ENCODE assay signal across 27 cellular contexts in the genomic region with DNA sequence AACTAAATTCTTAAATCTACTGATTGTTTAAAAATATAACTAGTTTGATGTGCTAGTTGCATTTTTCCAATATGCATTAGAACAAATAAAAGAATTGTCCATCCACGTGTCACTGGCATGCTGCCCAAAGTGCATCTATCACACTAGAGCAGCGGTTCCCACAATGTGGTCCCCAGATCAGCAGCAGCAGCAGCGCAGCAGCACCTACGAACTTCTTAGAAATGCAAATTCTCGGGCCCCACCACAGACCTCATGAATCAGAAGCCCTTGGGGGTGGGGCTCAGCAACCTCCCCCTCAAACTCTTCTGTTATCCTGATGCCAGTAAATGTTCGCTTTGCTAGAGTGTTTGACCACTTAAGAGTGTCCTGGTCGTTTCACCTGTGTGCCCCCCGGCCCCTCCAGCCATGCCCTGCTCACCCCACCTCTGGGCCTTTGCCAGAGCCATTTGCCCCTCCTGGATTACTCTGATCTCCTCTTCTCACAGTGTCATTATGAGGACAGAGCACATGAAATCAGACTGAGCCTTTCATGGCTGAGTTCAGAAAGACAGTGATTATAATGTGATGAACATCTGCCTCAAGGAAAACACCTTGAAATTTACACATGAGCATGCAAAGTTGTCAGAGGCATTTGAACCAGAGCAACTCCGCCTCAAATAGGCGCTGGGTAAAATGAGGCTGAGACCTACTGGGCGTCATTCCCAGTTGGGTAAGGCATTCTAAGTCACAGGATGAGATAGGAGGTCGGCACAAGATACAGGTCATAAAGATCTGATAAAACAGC. TPM values are rescaled to one million over a fixed set of nuclear protein-coding genes. Genes with fewer than 3 reads are reported as not detected.
DNase-seq lines count a peak whose midpoint lies in the region; ATAC-seq, FAIRE-seq and TF ChIP-seq lines count a peak whose summit lies in the region.
"Had no signal": no experiment of that assay in that cellular context is flagged by ENCODE, and none has a peak within 500 bp of the region (broad histone marks: within the 10 kb centered on the region; RNA-seq: fewer than 3 reads in every experiment).

No MANE protein-coding gene starts in this region.

- H3K4me3 ChIP-seq in NT2/D1 (ENCODE audit: insufficient read length, low read depth) (no peak overlapping the region), K562 (no peak overlapping the region)
- H3K4me3 ChIP-seq: A549, adrenal gland, breast epithelium, coronary artery, prostate gland, skin epidermis had no signal

- WGBS in K562 (ENCODE audit: insufficient coverage, low coverage, missing lambda C conversion rate) = 19% methylated on average over 12 of the region's 12 CpGs

- CTCF ChIA-PET in activated CD4-positive, alpha-beta memory T cell treated with anti-CD3 and anti-CD28 coated beads for 36 hours (lab: Charles Lee) = interaction anchor here (1.7 kb wide), 1 partner anchor 9 kb away, joined by 3 read pairs; no protein-coding TSS in a partner anchor
- CTCF ChIA-PET in activated CD4-positive, alpha-beta memory T cell treated with anti-CD3 and anti-CD28 coated beads, Interleukin-2, amount 10 ng/mL, durations not matched to agents 7 days and 5 days (lab: Charles Lee) = interaction anchor here (1.3 kb wide), 1 partner anchor 10 kb away, joined by 3 read pairs; no protein-coding TSS in a partner anchor
- CTCF ChIA-PET in K562 (lab: Yijun Ruan, JAX; ENCODE audit: low intra/inter-chr PET ratio) = no interaction called here
- CTCF ChIA-PET in T-cell (lab: Charles Lee) = no interaction called here

- no peak overlapping the region for H3K27ac Mint-ChIP-seq in activated CD4-positive, alpha-beta memory T cell treated with anti-CD3 and anti-CD28 coated beads for 36 hours
- H3K27ac Mint-ChIP-seq in activated CD4-positive, alpha-beta memory T cell treated with anti-CD3 and anti-CD28 coated beads, Interleukin-2, amount 10 ng/mL, durations not matched to agents 7 days and 5 days = no peak overlapping the region
- H3K27ac Mint-ChIP-seq in T-cell = no peak overlapping the region

- no peaks in the 10 kb centered on the region for H4K20me1 ChIP-seq in K562 (replicated peaks; ENCODE audit: control insufficient read depth, insufficient read depth, low read length)

- in situ Hi-C loops in K562 (cut with MboI) = no loop called here

- H3K27me3 ChIP-seq in NT2/D1 (ENCODE audit: insufficient read depth, insufficient read length) = no peaks in the 10 kb centered on the region
- peaks cover 2 to 9% of the 10 kb centered on the region in 2 experiments; a peak in 2 of 5 replicates for H3K27me3 ChIP-seq in K562 (ENCODE audit: control insufficient read depth in 2 of 2, insufficient read depth in 2 of 2, low read length in 2 of 2)
- H3K27me3 ChIP-seq: BE2C, breast epithelium had no signal

- H3K4me1 ChIP-seq in NT2/D1 (ENCODE audit: insufficient read depth, insufficient read length) (no peaks in the 10 kb centered on the region), K562 (replicated peaks in 1 of 2; ENCODE audit: control insufficient read depth in 2 of 2, insufficient read depth in 2 of 2, low read length in 2 of 2) (peaks cover 4 to 9% of the 10 kb centered on the region in 2 experiments; a peak in 4 of 5 replicates)
- H3K4me1 ChIP-seq: A549, adrenal gland, breast epithelium, prostate gland had no signal

- POLR2A ChIA-PET in activated CD4-positive, alpha-beta memory T cell treated with anti-CD3 and anti-CD28 coated beads for 36 hours (lab: Charles Lee) = no interaction called here
- POLR2A ChIA-PET in activated CD4-positive, alpha-beta memory T cell treated with anti-CD3 and anti-CD28 coated beads, Interleukin-2, amount 10 ng/mL, durations not matched to agents 7 days and 5 days (lab: Charles Lee) = no interaction called here
- POLR2A ChIA-PET in K562 (lab: Yijun Ruan, JAX) (no interaction called here), T-cell (lab: Charles Lee) (no interaction called here)

- no peak for TF ChIP-seq EP300 in K562 (IDR thresholded peaks at IDR 0.05; ENCODE audit: low read length)

- peak overlapping the region; percentile 53; the same call in 1 of the 3 replicates for H3K27ac ChIP-seq in K562 (ENCODE audit: extremely low read depth, low read depth, low read length)
- H3K27ac ChIP-seq: A549, adrenal gland, breast epithelium, coronary artery, prostate gland, skin epidermis had no signal

- no peaks in the 10 kb centered on the region for H3K36me3 Mint-ChIP-seq in activated CD4-positive, alpha-beta memory T cell treated with anti-CD3 and anti-CD28 coated beads for 36 hours
- H3K36me3 Mint-ChIP-seq in activated CD4-positive, alpha-beta memory T cell treated with anti-CD3 and anti-CD28 coated beads, Interleukin-2, amount 10 ng/mL, durations not matched to agents 7 days and 5 days (ENCODE audit: low read depth) = no peaks in the 10 kb centered on the region
- H3K36me3 Mint-ChIP-seq in T-cell = no peaks in the 10 kb centered on the region

- no peaks in the 10 kb centered on the region for H3K9me3 ChIP-seq in NT2/D1 (ENCODE audit: insufficient read depth, low read length)
- no peaks in the 10 kb centered on the region for H3K9me3 ChIP-seq in K562 (replicated peaks; ENCODE audit: control insufficient read depth, insufficient read depth, low read depth, low read length)
- H3K9me3 ChIP-seq: A549, BE2C, breast epithelium, prostate gland had no signal

- H3K4me1 Mint-ChIP-seq in activated CD4-positive, alpha-beta memory T cell treated with anti-CD3 and anti-CD28 coated beads for 36 hours (ENCODE audit: low read depth) = peaks cover 4% of the 10 kb centered on the region
- H3K4me1 Mint-ChIP-seq in activated CD4-positive, alpha-beta memory T cell treated with anti-CD3 and anti-CD28 coated beads, Interleukin-2, amount 10 ng/mL, durations not matched to agents 7 days and 5 days = peaks cover 7% of the 10 kb centered on the region
- peaks cover under 1 to 3% (median under 1%) of the 10 kb centered on the region in 3 donors for H3K4me1 Mint-ChIP-seq in T-cell
- H3K4me1 Mint-ChIP-seq: neural crest cell had no signal

- H3K79me2 ChIP-seq in K562 (ENCODE audit: control insufficient read depth, insufficient read depth, low read length) = no peaks in the 10 kb centered on the region

- ATAC-seq in K562 (peak; percentile 62), HG02763 (IDR thresholded peaks at IDR 0.05; ENCODE audit: unreplicated experiment) (no peak), T-cell (replicated peaks in 1 of 4) (no peak)
- peak; percentile 80 for ATAC-seq in stimulated activated naive CD8-positive, alpha-beta T cell treated with anti-CD3 and anti-CD28 coated beads, Interleukin-15, Interleukin-2, amounts not matched to agents 100 U/mL and 50 U/mL, for 24 hours
- ATAC-seq: A549 had no signal

- intact Hi-C loops in activated CD4-positive, alpha-beta memory T cell treated with anti-CD3 and anti-CD28 coated beads for 36 hours (cut with micrococcal nuclease) = no loop called here
- intact Hi-C loops in K562 (cut with micrococcal nuclease) = no loop called here

- peak overlapping the region; percentile 72 for H2AFZ ChIP-seq in K562 (ENCODE audit: low read depth, low read length)

- no peak for FAIRE-seq in K562 (lab: Jason Lieb, UNC)
- FAIRE-seq: A549, endometrium, GM18507, TTC549 had no signal

- no peaks in the 10 kb centered on the region for H3K9me1 ChIP-seq in K562 (ENCODE audit: control insufficient read depth, insufficient read depth, low read length)

- H3K9ac ChIP-seq in NT2/D1 (ENCODE audit: insufficient read length, low read depth) = no peak overlapping the region
- no peak overlapping the region for H3K9ac ChIP-seq in K562 (ENCODE audit: insufficient read depth in 1 of 2, low read depth in 2 of 2, low read length in 2 of 2)

- no peak overlapping the region; the same call in 1 of the 2 replicates for H3K4me2 ChIP-seq in K562 (ENCODE audit: insufficient read depth, low read length)
- H3K4me2 ChIP-seq: A549 had no signal

- H3K36me3 ChIP-seq in NT2/D1 (ENCODE audit: insufficient read depth, insufficient read length, low read length) = no peaks in the 10 kb centered on the region
- H3K36me3 ChIP-seq in K562 (ENCODE audit: control insufficient read depth, insufficient read depth, low read length) = no peaks in the 10 kb centered on the region
- H3K36me3 ChIP-seq: adrenal gland, BE2C, breast epithelium, prostate gland had no signal

- no peak overlapping the region for H3K4me3 Mint-ChIP-seq in activated CD4-positive, alpha-beta memory T cell treated with anti-CD3 and anti-CD28 coated beads for 36 hours
- H3K4me3 Mint-ChIP-seq in activated CD4-positive, alpha-beta memory T cell treated with anti-CD3 and anti-CD28 coated beads, Interleukin-2, amount 10 ng/mL, durations not matched to agents 7 days and 5 days = no peak overlapping the region
- no peak overlapping the region for H3K4me3 Mint-ChIP-seq in T-cell
- H3K4me3 Mint-ChIP-seq: neural crest cell had no signal

- TF ChIP-seq POLR2A in K562 (conservative IDR thresholded peaks at IDR 0.05) = no peak

- no peak for TF ChIP-seq CTCF in K562 (IDR thresholded peaks at IDR 0.05 in 2 of 3, conservative IDR thresholded peaks at IDR 0.05 in 1 of 3; ENCODE audit: insufficient read depth in 2 of 3, low read depth in 1 of 3, low read length in 3 of 3)

- DNase-seq in activated CD4-positive, alpha-beta memory T cell treated with anti-CD3 and anti-CD28 coated beads for 36 hours = peak; percentile 17
- no peak for DNase-seq in activated CD4-positive, alpha-beta memory T cell treated with anti-CD3 and anti-CD28 coated beads, Interleukin-2, amount 10 ng/mL, durations not matched to agents 7 days and 5 days
- DNase-seq in NT2/D1 (ENCODE audit: low read depth, low spot score) (peak; percentile 25), K562 (ENCODE audit: extremely low read depth in 1 of 4, low spot score in 3 of 4) (peak in 2 of 4 experiments; percentile 29 to 44), DMS53 (lab: John Stamatoyannopoulos, UW) (no peak), T-cell (no peak)
- peak; percentile 45 for DNase-seq in stimulated activated naive CD8-positive, alpha-beta T cell treated with anti-CD3 and anti-CD28 coated beads, Interleukin-15, Interleukin-2, amounts not matched to agents 100 U/mL and 50 U/mL, for 24 hours
- DNase-seq: BE2C; NCI-H1436; NCI-H2171; NCI-H526 treated with DMSO at 0.1 percent for 48 hours; SHP77; stimulated activated CD4-positive, alpha-beta T cell treated with anti-CD3 and anti-CD28 coated beads, Interleukin-2, amount 100 ng/mL, for 48 hours had no signal

- BruUV-seq in K562 (replicated peaks; lab: Mats Ljungman, UMichigan) = no TSS peak

- TF ChIP-seq RAD21 in K562 (CRISPR knock-in tag; conservative IDR thresholded peaks at IDR 0.05 in 1 of 2, IDR thresholded peaks at IDR 0.05 in 1 of 2) = no peak

- H3K9me3 Mint-ChIP-seq in activated CD4-positive, alpha-beta memory T cell treated with anti-CD3 and anti-CD28 coated beads for 36 hours = no peaks in the 10 kb centered on the region
- no peaks in the 10 kb centered on the region for H3K9me3 Mint-ChIP-seq in activated CD4-positive, alpha-beta memory T cell treated with anti-CD3 and anti-CD28 coated beads, Interleukin-2, amount 10 ng/mL, durations not matched to agents 7 days and 5 days
- H3K9me3 Mint-ChIP-seq in T-cell = no peaks in the 10 kb centered on the region
- H3K9me3 Mint-ChIP-seq: neural crest cell had no signal

- H3K27me3 Mint-ChIP-seq in activated CD4-positive, alpha-beta memory T cell treated with anti-CD3 and anti-CD28 coated beads for 36 hours = peaks cover 11% of the 10 kb centered on the region
- peaks cover 5% of the 10 kb centered on the region for H3K27me3 Mint-ChIP-seq in activated CD4-positive, alpha-beta memory T cell treated with anti-CD3 and anti-CD28 coated beads, Interleukin-2, amount 10 ng/mL, durations not matched to agents 7 days and 5 days
- H3K27me3 Mint-ChIP-seq in T-cell = peaks cover 9 to 20% of the 10 kb centered on the region in 2 donors

RNA-seq across cellular contexts. Expression of a gene that starts 12.6 kb away (rescaled TPM):
- total RNA-seq in activated CD4-positive, alpha-beta memory T cell treated with anti-CD3 and anti-CD28 coated beads for 36 hours = not detected
- total RNA-seq in activated CD4-positive, alpha-beta memory T cell treated with anti-CD3 and anti-CD28 coated beads, Interleukin-2, amount 10 ng/mL, durations not matched to agents 7 days and 5 days = not detected
- total RNA-seq in K562 (2011; cell fraction: chromatin; rRNA removed; ENCODE audit: low replicate concordance) = not detected in 2 replicates
- total RNA-seq in K562 (2011; cell fraction: nucleolus; rRNA removed) = not detected in 2 replicates
- not detected in 2 replicates for total RNA-seq in K562 (2011; cell fraction: nucleoplasm; rRNA removed)
- total RNA-seq in K562 (2014; rRNA removed) = not detected in 2 replicates
- total RNA-seq in K562 (2014; rRNA removed; fragmentation: Illumina TruSeq; extraction: Trizol) = not detected in 2 replicates
- total RNA-seq in K562 (2015; rRNA removed; fragmentation: Illumina TruSeq; extraction: Trizol) = not detected in 2 replicates
- total RNA-seq in K562 (2021) = not detected in 2 replicates
- not detected in 2 replicates for polyA plus RNA-seq in K562 (2011; rRNA removed)
- not detected in 2 replicates for polyA plus RNA-seq in K562 (2011; cell fraction: cytosol; rRNA removed)
- not detected in 2 replicates for polyA plus RNA-seq in K562 (2011; cell fraction: nucleus; rRNA removed)
- polyA plus RNA-seq in K562 (2012) = not detected in 2 replicates
- not detected in 2 replicates for polyA plus RNA-seq in K562 (2014; fragmentation: Illumina TruSeq; extraction: Trizol)
- polyA plus RNA-seq in K562 (2014; fragmentation: Nextera tagmentation; extraction: Ambion mirVana) = not detected
- not detected in 2 replicates for polyA plus RNA-seq in K562 (2014; rRNA removed)
- not detected in 2 replicates for polyA minus RNA-seq in K562 (2011; rRNA and poly(A)+ RNA removed)
- polyA minus RNA-seq in K562 (2011; cell fraction: cytosol; rRNA and poly(A)+ RNA removed) = not detected in 2 replicates
- polyA minus RNA-seq in K562 (2011; cell fraction: nucleus; rRNA and poly(A)+ RNA removed) = not detected in 2 replicates
- not detected for total RNA-seq in T-cell
- total RNA-seq: adrenal gland, liver, M059J, mononuclear cell, neural crest cell had no signal
- polyA plus RNA-seq: A549, liver had no signal

RNA-seq across cellular contexts. Expression of a gene that starts 28.9 kb away (rescaled TPM):
- total RNA-seq in activated CD4-positive, alpha-beta memory T cell treated with anti-CD3 and anti-CD28 coated beads for 36 hours = not detected
- total RNA-seq in activated CD4-positive, alpha-beta memory T cell treated with anti-CD3 and anti-CD28 coated beads, Interleukin-2, amount 10 ng/mL, durations not matched to agents 7 days and 5 days = not detected
- total RNA-seq in K562 (2011; cell fraction: chromatin; rRNA removed; ENCODE audit: low replicate concordance) = not detected in 2 replicates
- total RNA-seq in K562 (2011; cell fraction: nucleolus; rRNA removed) = not detected in 2 replicates
- not detected in 2 replicates for total RNA-seq in K562 (2011; cell fraction: nucleoplasm; rRNA removed)
- total RNA-seq in K562 (2014; rRNA removed) (not detected in 2 replicates), K562 (2014; rRNA removed; fragmentation: Illumina TruSeq; extraction: Trizol) (not detected in 2 replicates), K562 (2015; rRNA removed; fragmentation: Illumina TruSeq; extraction: Trizol) (not detected in 2 replicates), K562 (2021) (not detected in 2 replicates), T-cell (under 1 TPM in 3 of 5 donors, not detected in 2; 0.16 to 0.26 (median 0.16) TPM)
- polyA plus RNA-seq in K562 (2011; rRNA removed) (not detected in 2 replicates), K562 (2014; fragmentation: Illumina TruSeq; extraction: Trizol) (not detected in 2 replicates), K562 (2014; fragmentation: Nextera tagmentation; extraction: Ambion mirVana) (not detected), K562 (2014; rRNA removed) (not detected in 2 replicates)
- polyA plus RNA-seq in K562 (2011; cell fraction: cytosol; rRNA removed) = not detected in 2 replicates
- polyA plus RNA-seq in K562 (2011; cell fraction: nucleus; rRNA removed) = not detected in 2 replicates
- polyA plus RNA-seq in K562 (2012) = not detected in 2 replicates
- not detected in 2 replicates for polyA minus RNA-seq in K562 (2011; rRNA and poly(A)+ RNA removed)
- polyA minus RNA-seq in K562 (2011; cell fraction: cytosol; rRNA and poly(A)+ RNA removed) = not detected in 2 replicates
- not detected in 2 replicates for polyA minus RNA-seq in K562 (2011; cell fraction: nucleus; rRNA and poly(A)+ RNA removed)
- total RNA-seq: M059J had no signal

RNA-seq across cellular contexts. Expression of a gene that starts 30.2 kb away (rescaled TPM):
- total RNA-seq in activated CD4-positive, alpha-beta memory T cell treated with anti-CD3 and anti-CD28 coated beads for 36 hours = 10 to 100 TPM; 20.1 to 22.9 TPM
- total RNA-seq in activated CD4-positive, alpha-beta memory T cell treated with anti-CD3 and anti-CD28 coated beads, Interleukin-2, amount 10 ng/mL, durations not matched to agents 7 days and 5 days = 10 to 100 TPM in 1 of 2 experiments, 1 to 10 TPM in 1; 7.8 to 11.5 TPM
- total RNA-seq in K562 (2011; cell fraction: chromatin; rRNA removed; ENCODE audit: low replicate concordance) = 10.6 and 25.6 TPM in 2 replicates
- 11.3 and 13.7 TPM in 2 replicates for total RNA-seq in K562 (2011; cell fraction: nucleolus; rRNA removed)
- total RNA-seq in K562 (2011; cell fraction: nucleoplasm; rRNA removed) = 16.8 and 17.2 TPM in 2 replicates
- total RNA-seq in K562 (2014; rRNA removed) (16.4 and 18.4 TPM in 2 replicates), K562 (2014; rRNA removed; fragmentation: Illumina TruSeq; extraction: Trizol) (40.6 and 46.2 TPM in 2 replicates), K562 (2015; rRNA removed; fragmentation: Illumina TruSeq; extraction: Trizol) (28.4 and 35.9 TPM in 2 replicates), K562 (2021) (19.1 and 22.5 TPM in 2 replicates), T-cell (10 to 100 TPM in 3 of 5 donors, 1 to 10 TPM in 2; 5.2 to 14.6 (median 11.5) TPM)
- polyA plus RNA-seq in K562 (2011; rRNA removed) (7.8 and 16.5 TPM in 2 replicates), K562 (2014; fragmentation: Illumina TruSeq; extraction: Trizol) (25.9 and 39.0 TPM in 2 replicates), K562 (2014; fragmentation: Nextera tagmentation; extraction: Ambion mirVana) (10 to 100 TPM; 39.6 to 49.2 TPM), K562 (2014; rRNA removed) (15.6 and 25.4 TPM in 2 replicates)
- polyA plus RNA-seq in K562 (2011; cell fraction: cytosol; rRNA removed) = 7.4 and 7.9 TPM in 2 replicates
- polyA plus RNA-seq in K562 (2011; cell fraction: nucleus; rRNA removed) = 6.6 and 7.6 TPM in 2 replicates
- 14.0 and 26.5 TPM in 2 replicates for polyA plus RNA-seq in K562 (2012)
- polyA minus RNA-seq in K562 (2011; rRNA and poly(A)+ RNA removed) = 18.8 and 25.5 TPM in 2 replicates
- 7.5 and 8.6 TPM in 2 replicates for polyA minus RNA-seq in K562 (2011; cell fraction: cytosol; rRNA and poly(A)+ RNA removed)
- 4.8 and 5.3 TPM in 2 replicates for polyA minus RNA-seq in K562 (2011; cell fraction: nucleus; rRNA and poly(A)+ RNA removed)

RNA-seq across cellular contexts. Expression of a gene that starts 45.8 kb away (rescaled TPM):
- total RNA-seq in activated CD4-positive, alpha-beta memory T cell treated with anti-CD3 and anti-CD28 coated beads for 36 hours = 1 to 10 TPM; 8.2 to 8.3 TPM
- total RNA-seq in activated CD4-positive, alpha-beta memory T cell treated with anti-CD3 and anti-CD28 coated beads, Interleukin-2, amount 10 ng/mL, durations not matched to agents 7 days and 5 days = 10 to 100 TPM; 14.0 to 15.5 TPM
- total RNA-seq in K562 (2011; cell fraction: chromatin; rRNA removed; ENCODE audit: low replicate concordance) = 1.2 and 2.6 TPM in 2 replicates
- total RNA-seq in K562 (2011; cell fraction: nucleolus; rRNA removed) = 1.5 and 1.6 TPM in 2 replicates
- 1.6 TPM in 2 replicates for total RNA-seq in K562 (2011; cell fraction: nucleoplasm; rRNA removed)
- total RNA-seq in K562 (2014; rRNA removed) (3.3 and 3.8 TPM in 2 replicates), K562 (2014; rRNA removed; fragmentation: Illumina TruSeq; extraction: Trizol) (4.8 and 5.7 TPM in 2 replicates), K562 (2015; rRNA removed; fragmentation: Illumina TruSeq; extraction: Trizol) (5.1 and 5.6 TPM in 2 replicates), K562 (2021) (2.7 and 3.6 TPM in 2 replicates), T-cell (1 to 10 TPM; 2.8 to 7.4 (median 6.9) TPM)
- polyA plus RNA-seq in K562 (2011; rRNA removed) (1.1 and 3.2 TPM in 2 replicates), K562 (2014; fragmentation: Illumina TruSeq; extraction: Trizol) (3.8 and 5.1 TPM in 2 replicates), K562 (2014; fragmentation: Nextera tagmentation; extraction: Ambion mirVana) (1 to 10 TPM; 7.4 to 8.2 TPM), K562 (2014; rRNA removed) (3.2 and 4.6 TPM in 2 replicates)
- polyA plus RNA-seq in K562 (2011; cell fraction: cytosol; rRNA removed) = 0.71 and 1.0 TPM in 2 replicates
- polyA plus RNA-seq in K562 (2011; cell fraction: nucleus; rRNA removed) = 0.73 and 1.6 TPM in 2 replicates
- polyA plus RNA-seq in K562 (2012) = 3.0 and 5.3 TPM in 2 replicates
- 0.99 and 2.9 TPM in 2 replicates for polyA minus RNA-seq in K562 (2011; rRNA and poly(A)+ RNA removed)
- 0.76 TPM in 1 of 2 replicates, not detected in the other for polyA minus RNA-seq in K562 (2011; cell fraction: cytosol; rRNA and poly(A)+ RNA removed)
- polyA minus RNA-seq in K562 (2011; cell fraction: nucleus; rRNA and poly(A)+ RNA removed) = 0.44 and 0.67 TPM in 2 replicates

Comparison
In these comparisons a context has a peak if more than half of its experiments do, and no peak if none do; other contexts are left out.
1. DNase-seq: peak in activated CD4-positive, alpha-beta memory T cell treated with anti-CD3 and anti-CD28 coated beads for 36 hours (single experiment), NT2/D1 (single experiment) and stimulated activated naive CD8-positive, alpha-beta T cell treated with anti-CD3 and anti-CD28 coated beads, Interleukin-15, Interleukin-2, amounts not matched to agents 100 U/mL and 50 U/mL, for 24 hours (single experiment); none in activated CD4-positive, alpha-beta memory T cell treated with anti-CD3 and anti-CD28 coated beads, Interleukin-2, amount 10 ng/mL, durations not matched to agents 7 days and 5 days (single experiment), DMS53 (single experiment) and T-cell (0 of 34).
2. ATAC-seq: peak in K562 (single experiment) and stimulated activated naive CD8-positive, alpha-beta T cell treated with anti-CD3 and anti-CD28 coated beads, Interleukin-15, Interleukin-2, amounts not matched to agents 100 U/mL and 50 U/mL, for 24 hours (single experiment); none in HG02763 (single experiment) and T-cell (0 of 4).
3. CTCF ChIA-PET loops: an anchor here in activated CD4-positive, alpha-beta memory T cell treated with anti-CD3 and anti-CD28 coated beads for 36 hours (1.7 kb wide) and activated CD4-positive, alpha-beta memory T cell treated with anti-CD3 and anti-CD28 coated beads, Interleukin-2, amount 10 ng/mL, durations not matched to agents 7 days and 5 days (1.3 kb wide); none called in K562 and T-cell.